8 cellular contexts compared by ENCODE assay signal in genomic region chr7:140674356-140674800, GRCh38. TPM values are rescaled to one million over a fixed set of nuclear protein-coding genes. Genes with fewer than 3 reads are reported as not detected.
A peak's percentile ranks its signal among the peaks of the same experiment; 100 is the strongest.
DNase-seq lines count a peak whose midpoint lies in the region; ATAC-seq, FAIRE-seq and TF ChIP-seq lines count a peak whose summit lies in the region.

No MANE protein-coding gene starts in this region.

- no peak for TF ChIP-seq CTCF in activated B cell treated with CpG ODN at 0.5 μM for 24 hours (IDR thresholded peaks at IDR 0.05)
- no peak for TF ChIP-seq CTCF in neural crest cell (conservative IDR thresholded peaks at IDR 0.05)

- H3K36me3 Mint-ChIP-seq in activated B cell treated with CpG ODN at 0.5 μM for 24 hours (ENCODE audit: low read depth), result peaks cover 14% of the 10 kb centered on the region
- no peaks in the 10 kb centered on the region for H3K36me3 Mint-ChIP-seq in neural crest cell (ENCODE audit: low read depth)

- ATAC-seq in GM18502 (IDR thresholded peaks at IDR 0.05; ENCODE audit: poor library complexity, unreplicated experiment) (peak; percentile 37), HG02852 (IDR thresholded peaks at IDR 0.05; ENCODE audit: unreplicated experiment) (peak; percentile 34), activated B cell treated with CpG ODN at 0.5 μM for 24 hours (ENCODE audit: low read depth) (peak; percentile 11), HG02588 (IDR thresholded peaks at IDR 0.05; ENCODE audit: unreplicated experiment) (no peak), GM19397 (IDR thresholded peaks at IDR 0.05; ENCODE audit: unreplicated experiment) (no peak)

- H3K4me3 Mint-ChIP-seq in activated B cell treated with CpG ODN at 0.5 μM for 24 hours, result peak overlapping the region; percentile 88
- H3K4me3 Mint-ChIP-seq in neural crest cell, result peak overlapping the region; percentile 84

- no peaks in the 10 kb centered on the region for H3K9me3 Mint-ChIP-seq in activated B cell treated with CpG ODN at 0.5 μM for 24 hours
- no peaks in the 10 kb centered on the region for H3K9me3 Mint-ChIP-seq in neural crest cell

- H3K4me1 Mint-ChIP-seq in activated B cell treated with CpG ODN at 0.5 μM for 24 hours, result peaks cover 56% of the 10 kb centered on the region
- H3K4me1 Mint-ChIP-seq in neural crest cell, result peaks cover 31% of the 10 kb centered on the region

- DNase-seq in activated B cell treated with CpG ODN at 0.5 μM for 24 hours (no peak), neural crest cell (ENCODE audit: low read depth, low spot score) (no peak), frontal cortex (ENCODE audit: low spot score in 2 of 2) (no peak), NCI-H748 (lab: John Stamatoyannopoulos, UW; ENCODE audit: unreplicated experiment) (no peak)

- peak overlapping the region; percentile 86 for H3K27ac Mint-ChIP-seq in activated B cell treated with CpG ODN at 0.5 μM for 24 hours
- H3K27ac Mint-ChIP-seq in neural crest cell (ENCODE audit: unreplicated experiment), result no peak overlapping the region

- POLR2A ChIA-PET in activated B cell treated with CpG ODN at 0.5 μM for 24 hours (lab: Charles Lee), result interaction anchor here (1.4 to 2.4 kb wide), 3 partner anchors 21 to 341 kb away, joined by 4 to 9 read pairs (median 8); partner anchors contain the start of genes MRPS33 and NDUFB2

- intact Hi-C loops in activated B cell treated with CpG ODN at 0.5 μM for 24 hours (cut with micrococcal nuclease), result loop anchor here (1.0 to 10.0 kb wide), 2 partner anchors 340 to 1310 kb away; partner anchors contain the start of gene MRPS33

- H3K27me3 Mint-ChIP-seq in activated B cell treated with CpG ODN at 0.5 μM for 24 hours (no peaks in the 10 kb centered on the region), neural crest cell (ENCODE audit: low read depth) (peaks cover 3% of the 10 kb centered on the region)

- FAIRE-seq in frontal cortex (lab: Jason Lieb, UNC), result no peak

- CTCF ChIA-PET in activated B cell treated with CpG ODN at 0.5 μM for 24 hours (lab: Charles Lee), result interaction anchor here (0.7 kb wide), 1 partner anchor 20 kb away, joined by 3 read pairs; no protein-coding TSS in a partner anchor

RNA-seq across cellular contexts. Expression of gene ADCK2, which starts 1.6 kb away (rescaled TPM):
- total RNA-seq in activated B cell treated with CpG ODN at 0.5 μM for 24 hours (17.6 and 19.1 TPM in 2 replicates), neural crest cell (14.2 and 14.9 TPM in 2 replicates), frontal cortex (48.9 TPM)

RNA-seq across cellular contexts. Expression of gene NDUFB2, which starts 22.1 kb away (rescaled TPM):
- total RNA-seq in activated B cell treated with CpG ODN at 0.5 μM for 24 hours, result 140 and 168 TPM in 2 replicates
- total RNA-seq in neural crest cell, result 190 and 195 TPM in 2 replicates
- total RNA-seq in frontal cortex, result 34.6 TPM

RNA-seq across cellular contexts. Expression of gene DENND2A, which starts 33.8 kb away (rescaled TPM):
- total RNA-seq in activated B cell treated with CpG ODN at 0.5 μM for 24 hours (not detected in 2 replicates), neural crest cell (29.8 and 33.7 TPM in 2 replicates), frontal cortex (25.7 TPM)

Comparison
In these comparisons a context has a peak if more than half of its experiments do, and no peak if none do; other contexts are left out.
1. ATAC-seq: peak in GM18502 (single experiment), HG02852 (single experiment) and activated B cell treated with CpG ODN at 0.5 μM for 24 hours (single experiment); none in HG02588 (single experiment) and GM19397 (single experiment).
2. RNA of gene DENND2A, which starts 33.8 kb away (total RNA-seq): 29.8 to 33.7 TPM in neural crest cell and 25.7 TPM in frontal cortex (single experiment); not detected in activated B cell treated with CpG ODN at 0.5 μM for 24 hours; every median in the first group is over 10 times any median in the second.